In genomic region chr1:14426854-14427253, GRCh38 we compare ENCODE assay signal across 23 cellular contexts.
A peak's percentile ranks its signal among the peaks of the same experiment; 100 is the strongest.
DNase-seq lines count a peak whose midpoint lies in the region; FAIRE-seq and TF ChIP-seq lines count a peak whose summit lies in the region.
"Had no signal": no experiment of that assay in that cellular context is flagged by ENCODE, and none has a peak within 500 bp of the region (broad histone marks: within the 10 kb centered on the region; RNA-seq: fewer than 3 reads in every experiment).

No MANE protein-coding gene starts in this region.

- FAIRE-seq in GM19239 (lab: Jason Lieb, UNC), result no peak
- FAIRE-seq: A549, G401.6, GM12892, H54 had no signal

- H3K27ac Mint-ChIP-seq in nephron progenitor cell, result no peak overlapping the region
- H3K27ac Mint-ChIP-seq: CD4-positive, alpha-beta memory T cell; HFFc6 had no signal

- DNase-seq in M059J (ENCODE audit: low read depth), result peak; percentile 55
- DNase-seq in islet precursor cell, result peak; percentile 5
- DNase-seq in prostate gland (ENCODE audit: low spot score), result peak; percentile 13
- no peak for DNase-seq in transverse colon
- no peak for DNase-seq in nephron progenitor cell
- no peak for DNase-seq in GM19239 (ENCODE audit: insufficient read length, low spot score)
- DNase-seq: 8988T; ACHN; AML-193; BE2C; Caco-2; CD4-positive, alpha-beta memory T cell; DMS153; DND-41; GOT3; HFFc6 had no signal

- H3K27ac ChIP-seq in C4-2B, result peak overlapping the region; percentile 85
- H3K27ac ChIP-seq in prostate gland, result no peak overlapping the region
- H3K27ac ChIP-seq in transverse colon, result no peak overlapping the region
- H3K27ac ChIP-seq: A549; BLaER1 treated with 17β-estradiol and CSF1 and Interleukin-3, amounts not matched to agents 10 nM and 100 nM had no signal

- no peaks in the 10 kb centered on the region for H3K9me3 Mint-ChIP-seq in nephron progenitor cell

- H3K36me3 ChIP-seq in prostate gland (no peaks in the 10 kb centered on the region), transverse colon (no peaks in the 10 kb centered on the region)
- H3K36me3 ChIP-seq: BE2C; BLaER1 treated with 17β-estradiol and CSF1 and Interleukin-3, amounts not matched to agents 10 nM and 100 nM; HAP-1 had no signal

- in situ Hi-C loops in transverse colon (cut with MboI; ENCODE audit: low pct_ligation_motif_present in 1 of 4, low pct_unique_long_range_greater_than_20kb in 1 of 4, low sequenced_read_pairs in 3 of 4), result no loop called here

- intact Hi-C loops in prostate gland (cut with DNase I) (no loop called here), transverse colon (cut with DNase I; ENCODE audit: low total_unique reads) (no loop called here)

- TF ChIP-seq POLR2A in prostate gland (IDR thresholded peaks at IDR 0.05) (no peak), transverse colon (IDR thresholded peaks at IDR 0.05) (no peak)

- H3K27me3 ChIP-seq in prostate gland (replicated peaks; ENCODE audit: insufficient read depth), result no peaks in the 10 kb centered on the region
- no peaks in the 10 kb centered on the region for H3K27me3 ChIP-seq in transverse colon
- H3K27me3 ChIP-seq: BE2C; BLaER1 treated with 17β-estradiol and CSF1 and Interleukin-3, amounts not matched to agents 10 nM and 100 nM had no signal

- peaks cover 17% of the 10 kb centered on the region for H3K4me1 Mint-ChIP-seq in nephron progenitor cell
- H3K4me1 Mint-ChIP-seq: CD4-positive, alpha-beta memory T cell had no signal

- no peak overlapping the region for H3K4me3 Mint-ChIP-seq in nephron progenitor cell
- H3K4me3 Mint-ChIP-seq: CD4-positive, alpha-beta memory T cell; HFFc6 had no signal

- WGBS in prostate gland, result 62% methylated on average over 2 of the region's 2 CpGs
- WGBS in transverse colon (ENCODE audit: low coverage in 1 of 2), 2 donors, result 71 to 79% methylated on average over 1 to 2 of the region's 2 CpGs

- no peak for TF ChIP-seq EP300 in transverse colon (IDR thresholded peaks at IDR 0.05; ENCODE audit: low read depth)

- H3K4me1 ChIP-seq in prostate gland (replicated peaks) (no peaks in the 10 kb centered on the region), transverse colon (no peaks in the 10 kb centered on the region)
- H3K4me1 ChIP-seq: A549, BE2C, Caco-2, HAP-1 had no signal

- H3K4me3 ChIP-seq in prostate gland (no peak overlapping the region), transverse colon (no peak overlapping the region)
- H3K4me3 ChIP-seq: A549; BLaER1 treated with 17β-estradiol and CSF1 and Interleukin-3, amounts not matched to agents 10 nM and 100 nM; HAP-1 had no signal

- no peaks in the 10 kb centered on the region for H3K36me3 Mint-ChIP-seq in nephron progenitor cell (ENCODE audit: low read depth)
- H3K36me3 Mint-ChIP-seq: CD4-positive, alpha-beta memory T cell had no signal

- H3K9me3 ChIP-seq in prostate gland, result no peaks in the 10 kb centered on the region
- H3K9me3 ChIP-seq in transverse colon, result no peaks in the 10 kb centered on the region
- H3K9me3 ChIP-seq: A549, BE2C, Caco-2, HAP-1 had no signal

- no peaks in the 10 kb centered on the region for H3K27me3 Mint-ChIP-seq in nephron progenitor cell (ENCODE audit: low read depth, poor library complexity)

- no peak for TF ChIP-seq CTCF in C4-2B (conservative IDR thresholded peaks at IDR 0.05)
- TF ChIP-seq CTCF in prostate gland (IDR thresholded peaks at IDR 0.05), result no peak
- TF ChIP-seq CTCF in transverse colon (IDR thresholded peaks at IDR 0.05), result no peak
- TF ChIP-seq CTCF in nephron progenitor cell (IDR thresholded peaks at IDR 0.05), result no peak

Comparison
In these comparisons a context has a peak if more than half of its experiments do, and no peak if none do; other contexts are left out.
1. DNase-seq: peak in M059J (single experiment), islet precursor cell (single experiment) and prostate gland (single experiment); none in transverse colon (single experiment), nephron progenitor cell (single experiment) and GM19239 (single experiment).